In the genomic region with DNA sequence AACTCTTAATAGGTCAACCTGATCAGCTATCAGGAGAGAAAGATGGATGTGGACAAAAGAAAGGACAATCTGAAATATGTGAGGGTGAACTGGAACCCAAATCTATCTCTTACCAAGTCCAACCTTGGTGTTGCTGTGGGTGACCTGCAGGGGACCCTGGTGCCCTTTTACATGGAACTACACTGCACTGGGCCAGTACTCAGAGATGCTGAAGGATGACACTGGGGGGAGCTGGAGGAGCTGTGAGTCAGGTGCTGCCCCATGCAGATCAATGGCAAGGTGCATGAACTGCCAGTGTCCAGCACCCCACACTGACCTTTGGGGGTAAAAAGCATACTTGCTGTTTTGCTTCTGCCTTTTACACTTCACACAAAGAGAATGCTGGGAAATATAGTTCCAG, we compare ENCODE assay signal across 25 cellular contexts. TPM values are rescaled to one million over a fixed set of nuclear protein-coding genes. Genes with fewer than 3 reads are reported as not detected.
DNase-seq lines count a peak whose midpoint lies in the region; ATAC-seq and TF ChIP-seq lines count a peak whose summit lies in the region.
"Had no signal": no experiment of that assay in that cellular context is flagged by ENCODE, and none has a peak within 500 bp of the region (broad histone marks: within the 10 kb centered on the region; RNA-seq: fewer than 3 reads in every experiment).

No MANE protein-coding gene starts in this region.

- no peak overlapping the region for H3K23ac ChIP-seq in mesendoderm (ENCODE audit: low read length)

- H3K9me2 ChIP-seq in Karpas-422 (replicated peaks; ENCODE audit: insufficient read depth, low read length) (no peaks in the 10 kb centered on the region), SK-N-SH (no peaks in the 10 kb centered on the region)

- H4K5ac ChIP-seq in mesendoderm (ENCODE audit: low read length), result no peak overlapping the region

- peaks cover 1% of the 10 kb centered on the region for H3K9me3 Mint-ChIP-seq in activated CD8-positive, alpha-beta T cell treated with anti-CD3 and anti-CD28 coated beads for 36 hours
- H3K9me3 Mint-ChIP-seq in activated CD8-positive, alpha-beta T cell treated with anti-CD3 and anti-CD28 coated beads, Interleukin-2, amount 10 ng/mL, durations not matched to agents 7 days and 5 days (ENCODE audit: insufficient read depth), result no peaks in the 10 kb centered on the region
- peaks cover 4% of the 10 kb centered on the region; the same call in 1 of the 2 replicates for H3K9me3 Mint-ChIP-seq in WTC11

- no peak overlapping the region for H4K8ac ChIP-seq in mesendoderm (ENCODE audit: low read depth, low read length)

- no peak overlapping the region for H2AFZ ChIP-seq in Karpas-422 (ENCODE audit: low read length)
- no peak overlapping the region for H2AFZ ChIP-seq in SK-N-SH (ENCODE audit: low read depth)

- H4K20me1 ChIP-seq in Karpas-422 (ENCODE audit: insufficient read depth, low read depth, low read length) (no peaks in the 10 kb centered on the region), SK-N-SH (ENCODE audit: insufficient read depth) (no peaks in the 10 kb centered on the region)

- peaks cover 2% of the 10 kb centered on the region for H3K27me3 Mint-ChIP-seq in activated CD8-positive, alpha-beta T cell treated with anti-CD3 and anti-CD28 coated beads for 36 hours
- no peaks in the 10 kb centered on the region for H3K27me3 Mint-ChIP-seq in activated CD8-positive, alpha-beta T cell treated with anti-CD3 and anti-CD28 coated beads, Interleukin-2, amount 10 ng/mL, durations not matched to agents 7 days and 5 days (ENCODE audit: low read depth)
- H3K27me3 Mint-ChIP-seq in WTC11 (ENCODE audit: low read depth), result peaks cover 3% of the 10 kb centered on the region; the same call in 1 of the 2 replicates

- H3F3A ChIP-seq in SK-N-SH (replicated peaks; ENCODE audit: insufficient read depth), result no peaks in the 10 kb centered on the region

- no peaks in the 10 kb centered on the region for H3K4me1 Mint-ChIP-seq in activated CD8-positive, alpha-beta T cell treated with anti-CD3 and anti-CD28 coated beads for 36 hours (ENCODE audit: low read depth)
- H3K4me1 Mint-ChIP-seq in activated CD8-positive, alpha-beta T cell treated with anti-CD3 and anti-CD28 coated beads, Interleukin-2, amount 10 ng/mL, durations not matched to agents 7 days and 5 days (ENCODE audit: low read depth), result peaks cover 4% of the 10 kb centered on the region
- no peaks in the 10 kb centered on the region for H3K4me1 Mint-ChIP-seq in WTC11
- H3K4me1 Mint-ChIP-seq: naive thymus-derived CD4-positive, alpha-beta T cell had no signal

- TF ChIP-seq EP300 in SK-N-SH (IDR thresholded peaks at IDR 0.05; ENCODE audit: borderline replicate concordance in 1 of 2, low read depth in 1 of 2, low read length in 1 of 2), result no peak

- POLR2A ChIA-PET in activated CD8-positive, alpha-beta T cell treated with anti-CD3 and anti-CD28 coated beads for 36 hours (lab: Charles Lee), result no interaction called here
- POLR2A ChIA-PET in activated CD8-positive, alpha-beta T cell treated with anti-CD3 and anti-CD28 coated beads, Interleukin-2, amount 10 ng/mL, durations not matched to agents 7 days and 5 days (lab: Charles Lee), result no interaction called here
- POLR2A ChIA-PET in WTC11 (lab: Charles Lee), result no interaction called here
- POLR2A ChIA-PET in SK-N-SH (lab: Yijun Ruan, JAX), result no interaction called here

- H3K4me3 ChIP-seq in Karpas-422 (ENCODE audit: low read length) (no peak overlapping the region), mesendoderm (ENCODE audit: low read length) (no peak overlapping the region), SK-N-SH (ENCODE audit: low read depth in 2 of 2, low read length in 1 of 2) (no peak overlapping the region)
- H3K4me3 ChIP-seq: A549, heart left ventricle, testis had no signal

- no peaks in the 10 kb centered on the region for H3K27me3 ChIP-seq in Karpas-422 (ENCODE audit: low read length)
- no peaks in the 10 kb centered on the region for H3K27me3 ChIP-seq in mesendoderm (ENCODE audit: insufficient read depth, low read length, poor library complexity)
- no peaks in the 10 kb centered on the region for H3K27me3 ChIP-seq in SK-N-SH (ENCODE audit: insufficient read depth)
- H3K27me3 ChIP-seq: heart left ventricle, testis had no signal

- peaks cover 3% of the 10 kb centered on the region for H3K4me1 ChIP-seq in Karpas-422 (ENCODE audit: low read length)
- H3K4me1 ChIP-seq in mesendoderm (ENCODE audit: control insufficient read depth, low read depth, low read length), result no peaks in the 10 kb centered on the region
- H3K4me1 ChIP-seq in SK-N-SH (ENCODE audit: control insufficient read depth in 1 of 2, insufficient read depth in 2 of 2, low read depth in 1 of 2, low read length in 1 of 2), result peaks cover 0 to 10% of the 10 kb centered on the region in 2 experiments; a peak in 2 of 4 replicates
- H3K4me1 ChIP-seq: A549, heart left ventricle, testis had no signal

- no peak overlapping the region for H3K4ac ChIP-seq in mesendoderm (ENCODE audit: low read depth, low read length)

- H3K4me3 Mint-ChIP-seq in activated CD8-positive, alpha-beta T cell treated with anti-CD3 and anti-CD28 coated beads for 36 hours, result no peak overlapping the region
- H3K4me3 Mint-ChIP-seq in activated CD8-positive, alpha-beta T cell treated with anti-CD3 and anti-CD28 coated beads, Interleukin-2, amount 10 ng/mL, durations not matched to agents 7 days and 5 days, result no peak overlapping the region
- no peak overlapping the region for H3K4me3 Mint-ChIP-seq in WTC11
- H3K4me3 Mint-ChIP-seq: B cell; brain; mesothelial cell of epicardium; naive thymus-derived CD4-positive, alpha-beta T cell had no signal

- CTCF ChIA-PET in activated CD8-positive, alpha-beta T cell treated with anti-CD3 and anti-CD28 coated beads for 36 hours (lab: Charles Lee), result interaction anchor here (1.5 kb wide), 1 partner anchor 15 kb away, joined by 5 read pairs; no protein-coding TSS in a partner anchor
- CTCF ChIA-PET in activated CD8-positive, alpha-beta T cell treated with anti-CD3 and anti-CD28 coated beads, Interleukin-2, amount 10 ng/mL, durations not matched to agents 7 days and 5 days (lab: Charles Lee), result interaction anchor here (1.3 kb wide), 1 partner anchor 43 kb away, joined by 3 read pairs; no protein-coding TSS in a partner anchor
- CTCF ChIA-PET in WTC11 (lab: Charles Lee), result interaction anchor here (0.8 to 1.1 kb wide), 4 partner anchors 43 to 253 kb away, joined by 3 to 17 read pairs (median 4); no protein-coding TSS in a partner anchor
- CTCF ChIA-PET in SK-N-SH (lab: Yijun Ruan, JAX), result no interaction called here

- H3K79me1 ChIP-seq in mesendoderm (ENCODE audit: low read length), result no peaks in the 10 kb centered on the region

- H3K9ac ChIP-seq in Karpas-422 (ENCODE audit: low read length) (no peak overlapping the region), mesendoderm (ENCODE audit: low read length) (no peak overlapping the region), SK-N-SH (no peak overlapping the region)

- no peak overlapping the region for H3K27ac Mint-ChIP-seq in activated CD8-positive, alpha-beta T cell treated with anti-CD3 and anti-CD28 coated beads for 36 hours
- H3K27ac Mint-ChIP-seq in activated CD8-positive, alpha-beta T cell treated with anti-CD3 and anti-CD28 coated beads, Interleukin-2, amount 10 ng/mL, durations not matched to agents 7 days and 5 days, result no peak overlapping the region
- no peak overlapping the region for H3K27ac Mint-ChIP-seq in WTC11
- H3K27ac Mint-ChIP-seq: B cell; brain; mesothelial cell of epicardium; naive thymus-derived CD4-positive, alpha-beta T cell had no signal

- no peaks in the 10 kb centered on the region for H3K9me3 ChIP-seq in Karpas-422 (ENCODE audit: low read length)
- H3K9me3 ChIP-seq in SK-N-SH, result no peaks in the 10 kb centered on the region
- H3K9me3 ChIP-seq: A549, testis had no signal

- H2BK15ac ChIP-seq in mesendoderm (replicated peaks; ENCODE audit: low read depth), result no peak overlapping the region

- no peak overlapping the region for H3K4me2 ChIP-seq in Karpas-422 (ENCODE audit: low read depth, low read length, poor library complexity, severe bottlenecking)
- no peak overlapping the region for H3K4me2 ChIP-seq in mesendoderm (ENCODE audit: low read length)
- H3K4me2 ChIP-seq in SK-N-SH, result no peak overlapping the region
- H3K4me2 ChIP-seq: A549 had no signal

- no peak for TF ChIP-seq RAD21 in SK-N-SH (IDR thresholded peaks at IDR 0.05; ENCODE audit: low read length)

- H3K18ac ChIP-seq in mesendoderm (ENCODE audit: low read length), result no peak overlapping the region

- H3K79me2 ChIP-seq in Karpas-422 (ENCODE audit: low read length) (no peaks in the 10 kb centered on the region), mesendoderm (ENCODE audit: control insufficient read depth, insufficient read depth, low read length) (no peaks in the 10 kb centered on the region), SK-N-SH (ENCODE audit: insufficient read depth) (no peaks in the 10 kb centered on the region)

- TF ChIP-seq CTCF in activated CD8-positive, alpha-beta T cell treated with anti-CD3 and anti-CD28 coated beads for 36 hours (IDR thresholded peaks at IDR 0.05), result no peak
- TF ChIP-seq CTCF in WTC11 (IDR thresholded peaks at IDR 0.05), result peak; percentile 25; the same call in 1 of the 2 replicates
- no peak for TF ChIP-seq CTCF in SK-N-SH (IDR thresholded peaks at IDR 0.05)

- no peaks in the 10 kb centered on the region for H3K36me3 ChIP-seq in Karpas-422 (ENCODE audit: insufficient read depth, low read length)
- H3K36me3 ChIP-seq in mesendoderm (ENCODE audit: control insufficient read depth, insufficient read depth, low read length), result no peaks in the 10 kb centered on the region
- H3K36me3 ChIP-seq in SK-N-SH (replicated peaks in 1 of 2; ENCODE audit: control insufficient read depth in 1 of 2, insufficient read depth in 2 of 2, low read length in 1 of 2), result no peaks in the 10 kb centered on the region
- H3K36me3 ChIP-seq: heart left ventricle had no signal

- intact Hi-C loops in activated CD8-positive, alpha-beta T cell treated with anti-CD3 and anti-CD28 coated beads for 36 hours (cut with micrococcal nuclease), result no loop called here

- no peak overlapping the region for H3K27ac ChIP-seq in Karpas-422 (ENCODE audit: low read length)
- no peak overlapping the region for H3K27ac ChIP-seq in mesendoderm (ENCODE audit: low read depth, low read length)
- H3K27ac ChIP-seq in SK-N-SH (ENCODE audit: low read depth in 2 of 2, low read length in 1 of 2), result no peak overlapping the region
- H3K27ac ChIP-seq: A549, heart left ventricle, testis had no signal

- no peak overlapping the region for H2BK5ac ChIP-seq in mesendoderm (ENCODE audit: low read length)

- H3K36me3 Mint-ChIP-seq in activated CD8-positive, alpha-beta T cell treated with anti-CD3 and anti-CD28 coated beads for 36 hours (ENCODE audit: low read depth), result peaks cover 1% of the 10 kb centered on the region
- H3K36me3 Mint-ChIP-seq in activated CD8-positive, alpha-beta T cell treated with anti-CD3 and anti-CD28 coated beads, Interleukin-2, amount 10 ng/mL, durations not matched to agents 7 days and 5 days (ENCODE audit: low read depth), result peaks cover 4% of the 10 kb centered on the region
- H3K36me3 Mint-ChIP-seq in WTC11, result no peaks in the 10 kb centered on the region
- H3K36me3 Mint-ChIP-seq: brain, mesothelial cell of epicardium had no signal

- no peak overlapping the region for H2BK120ac ChIP-seq in mesendoderm (ENCODE audit: low read depth, low read length)

- H3K56ac ChIP-seq in mesendoderm (ENCODE audit: low read length), result no peak overlapping the region

- peak; percentile 42 for ATAC-seq in activated CD8-positive, alpha-beta T cell treated with anti-CD3 and anti-CD28 coated beads for 36 hours
- ATAC-seq in activated CD8-positive, alpha-beta T cell treated with anti-CD3 and anti-CD28 coated beads, Interleukin-2, amount 10 ng/mL, durations not matched to agents 7 days and 5 days, result no peak
- ATAC-seq in WTC11, result peak; percentile 100
- ATAC-seq: heart left ventricle; left ventricle myocardium superior; naive thymus-derived CD4-positive, alpha-beta T cell had no signal

- H2AK5ac ChIP-seq in mesendoderm (ENCODE audit: low read length), result no peak overlapping the region

- DNase-seq in activated CD8-positive, alpha-beta T cell treated with anti-CD3 and anti-CD28 coated beads for 36 hours, result no peak
- DNase-seq in activated CD8-positive, alpha-beta T cell treated with anti-CD3 and anti-CD28 coated beads, Interleukin-2, amount 10 ng/mL, durations not matched to agents 7 days and 5 days, result no peak
- DNase-seq in Karpas-422 (peak; percentile 63), WTC11 (ENCODE audit: low spot score) (peak; percentile 45), mesendoderm (peak; percentile 73), hypothalamus (lab: John Stamatoyannopoulos, UW) (no peak), SW480 (ENCODE audit: low spot score) (no peak), SK-N-SH (no peak)
- DNase-seq: activated CD4-positive, CD25-positive, alpha-beta regulatory T cell; activated effector memory CD4-positive, alpha-beta T cell treated with anti-CD3 and anti-CD28 coated beads, Interleukin-2, amount 50 U/mL, for 16 hours; DMS79 treated with DMSO at 0.1 percent for 48 hours; heart left ventricle; KBM-7; left ventricle myocardium superior; naive thymus-derived CD4-positive, alpha-beta T cell; NCI-H1048; NCI-H187 treated with DMSO at 0.1 percent for 48 hours; NCI-H526; small intestine; stimulated activated CD4-positive, alpha-beta T cell treated with anti-CD3 and anti-CD28 coated beads, Interleukin-1b, Interleukin-23, amount 100 ng/mL, for 48 hours; testis had no signal

RNA-seq across cellular contexts. Expression of gene TBC1D5, which starts 55.6 kb away (rescaled TPM):
- total RNA-seq in activated CD8-positive, alpha-beta T cell treated with anti-CD3 and anti-CD28 coated beads for 36 hours, result 10 to 100 TPM; 46.3 to 47.8 TPM
- total RNA-seq in activated CD8-positive, alpha-beta T cell treated with anti-CD3 and anti-CD28 coated beads, Interleukin-2, amount 10 ng/mL, durations not matched to agents 7 days and 5 days, result 10 to 100 TPM; 51.2 to 52.8 TPM
- total RNA-seq in Karpas-422 (2014; rRNA removed; shearing (Covaris generic); ENCODE audit: low replicate concordance), result 127 and 181 TPM in 2 replicates
- total RNA-seq in WTC11 (2021), result 26.1 to 32.9 TPM (median 28.8 TPM) in 3 replicates
- 13.6 TPM for polyA plus RNA-seq in mesendoderm (2013, experiment 1 of 2)
- 14.7 TPM for polyA plus RNA-seq in mesendoderm (2013, experiment 2 of 2)
- polyA plus RNA-seq in SK-N-SH (2012; rRNA removed), result 19.5 and 22.5 TPM in 2 replicates
- 22.1 and 24.4 TPM in 2 replicates for polyA plus RNA-seq in SK-N-SH (2012; cell fraction: cytosol; rRNA removed)
- 9.1 and 15.2 TPM in 2 replicates for polyA plus RNA-seq in SK-N-SH (2012; cell fraction: nucleus; rRNA removed)

Comparison
In these comparisons a context has a peak if more than half of its experiments do, and no peak if none do; other contexts are left out.
1. DNase-seq: peak in Karpas-422 (single experiment), WTC11 (single experiment) and mesendoderm (single experiment); none in activated CD8-positive, alpha-beta T cell treated with anti-CD3 and anti-CD28 coated beads for 36 hours (single experiment), activated CD8-positive, alpha-beta T cell treated with anti-CD3 and anti-CD28 coated beads, Interleukin-2, amount 10 ng/mL, durations not matched to agents 7 days and 5 days (single experiment), hypothalamus (0 of 51), SW480 (single experiment) and SK-N-SH (single experiment).